In the genomic region with DNA sequence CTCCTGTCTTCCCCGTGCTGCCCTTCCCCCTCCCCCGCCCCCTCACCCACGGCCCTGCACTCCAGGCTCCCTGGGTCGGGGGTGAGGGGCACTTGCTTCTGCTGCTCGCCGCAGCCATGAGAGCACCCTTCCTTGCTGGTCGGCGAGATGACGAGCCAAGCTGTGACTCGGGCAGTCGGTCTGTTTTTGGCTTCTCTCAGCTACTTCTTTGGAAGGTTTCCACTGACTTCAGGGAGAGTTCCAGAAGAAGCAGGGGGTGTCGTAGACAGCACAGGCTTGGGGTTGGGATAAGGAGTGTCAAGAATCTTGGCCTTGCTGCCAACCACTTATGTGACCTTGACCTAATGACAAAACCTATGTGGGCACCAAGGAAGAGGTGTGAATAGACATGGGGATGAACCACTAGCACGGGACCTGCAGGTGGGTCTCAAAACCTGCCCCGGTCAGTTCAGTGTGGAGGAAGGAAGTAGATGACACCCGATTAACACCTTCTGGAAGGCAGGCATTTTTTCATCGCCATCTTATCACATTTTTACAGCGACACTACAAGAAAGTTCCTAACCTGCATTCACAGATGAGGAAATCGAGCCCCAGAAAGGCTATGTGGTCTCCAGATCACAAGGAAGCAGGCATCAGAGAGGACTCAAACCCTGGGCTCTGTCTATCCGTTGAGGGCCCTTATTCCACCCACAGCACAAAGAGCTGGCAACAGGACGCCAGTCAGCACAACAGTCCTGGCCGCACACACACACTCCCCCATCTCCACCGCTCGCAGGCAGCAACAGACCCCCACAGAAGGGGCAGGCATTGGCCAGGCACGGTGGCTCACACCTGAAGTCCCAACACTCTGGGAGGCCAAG, we compare ENCODE assay signal across 10 cellular contexts.
A peak's percentile ranks its signal among the peaks of the same experiment; 100 is the strongest.
DNase-seq lines count a peak whose midpoint lies in the region; ATAC-seq, FAIRE-seq and TF ChIP-seq lines count a peak whose summit lies in the region.
"Had no signal": no experiment of that assay in that cellular context is flagged by ENCODE, and none has a peak within 500 bp of the region (broad histone marks: within the 10 kb centered on the region; RNA-seq: fewer than 3 reads in every experiment).

No MANE protein-coding gene starts in this region.

- no peak for FAIRE-seq in pancreas (lab: Jason Lieb, UNC)

- no peak overlapping the region for H3K9ac ChIP-seq in mucosa of rectum (ENCODE audit: low read depth in 1 of 2, low read length in 2 of 2)

- peak overlapping the region; percentile 91 for H3K27ac Mint-ChIP-seq in activated CD4-positive, alpha-beta T cell treated with anti-CD3 and anti-CD28 coated beads, Interleukin-2, amount 10 ng/mL, durations not matched to agents 24 days and 14 days

- H3K4me3 ChIP-seq in fibroblast of mammary gland (ENCODE audit: control insufficient read depth, low read depth, low read length) (peak overlapping the region; percentile 43), mucosa of rectum (ENCODE audit: low read length in 2 of 2) (no peak overlapping the region), upper lobe of left lung (peak overlapping the region in 3 of 4 donors; percentile 6 to 34 (median 9)), pancreas (no peak overlapping the region)

- peaks cover 6% of the 10 kb centered on the region for H3K36me3 Mint-ChIP-seq in activated CD4-positive, alpha-beta T cell treated with anti-CD3 and anti-CD28 coated beads, Interleukin-2, amount 10 ng/mL, durations not matched to agents 24 days and 14 days (ENCODE audit: low read depth)

- no peak overlapping the region for H3K4me3 Mint-ChIP-seq in activated CD4-positive, alpha-beta T cell treated with anti-CD3 and anti-CD28 coated beads, Interleukin-2, amount 10 ng/mL, durations not matched to agents 24 days and 14 days

- H3K9me3 ChIP-seq in mucosa of rectum (ENCODE audit: control insufficient read depth in 2 of 2, low read length in 2 of 2) (no peaks in the 10 kb centered on the region), upper lobe of left lung (no peaks in the 10 kb centered on the region), pancreas (no peaks in the 10 kb centered on the region)

- H3K27ac ChIP-seq in mucosa of rectum (ENCODE audit: low read depth in 2 of 2, low read length in 2 of 2) (peak overlapping the region; percentile 77 to 82), upper lobe of left lung (peak overlapping the region in 2 of 4 donors; percentile 62 to 77), pancreas (no peak overlapping the region)

- H3K27me3 ChIP-seq in mucosa of rectum (ENCODE audit: control insufficient read depth in 2 of 2, insufficient read depth in 2 of 2, low read length in 2 of 2) (no peaks in the 10 kb centered on the region), upper lobe of left lung (no peaks in the 10 kb centered on the region), pancreas (no peaks in the 10 kb centered on the region)

- 81 to 83% methylated on average over 15 to 24 of the region's 24 CpGs for WGBS in upper lobe of left lung, 2 donors
- WGBS in pancreas, 2 donors, result 85% methylated on average over 24 of the region's 24 CpGs

- TF ChIP-seq EP300 in upper lobe of left lung (IDR thresholded peaks at IDR 0.05), result no peak

- no peak for TF ChIP-seq POLR2A in upper lobe of left lung (IDR thresholded peaks at IDR 0.05)

- intact Hi-C loops in activated CD4-positive, alpha-beta T cell treated with anti-CD3 and anti-CD28 coated beads, Interleukin-2, amount 10 ng/mL, durations not matched to agents 24 days and 14 days (cut with micrococcal nuclease), result no loop called here
- intact Hi-C loops in pancreas (cut with DNase I), result no loop called here

- no peak for DNase-seq in activated CD4-positive, alpha-beta T cell treated with anti-CD3 and anti-CD28 coated beads, Interleukin-2, amount 10 ng/mL, durations not matched to agents 24 days and 14 days
- DNase-seq in activated CD4-positive, alpha-beta T cell treated with anti-CD3 and anti-CD28 coated beads for 4 hours, result no peak
- DNase-seq in fibroblast of mammary gland (ENCODE audit: low read depth), result peak; percentile 62
- DNase-seq in upper lobe of left lung, result peak in 1 of 2 donors; percentile 38
- DNase-seq in KG1 (lab: John Stamatoyannopoulos, UW), result no peak
- no peak for DNase-seq in pancreas
- no peak for DNase-seq in stimulated activated CD4-positive, alpha-beta T cell treated with anti-CD3 and anti-CD28 coated beads, Interleukin-2, amount 100 ng/mL, for 48 hours
- DNase-seq: 8988T, DMS53 had no signal

- H3K9me3 Mint-ChIP-seq in activated CD4-positive, alpha-beta T cell treated with anti-CD3 and anti-CD28 coated beads, Interleukin-2, amount 10 ng/mL, durations not matched to agents 24 days and 14 days, result no peaks in the 10 kb centered on the region

- ATAC-seq in upper lobe of left lung (ENCODE audit: low FRiP score in 2 of 2) (no peak), pancreas (no peak)

- no peaks in the 10 kb centered on the region for H3K36me3 ChIP-seq in mucosa of rectum (ENCODE audit: control insufficient read depth in 2 of 2, insufficient read depth in 2 of 2, low read length in 2 of 2)
- no peaks in the 10 kb centered on the region for H3K36me3 ChIP-seq in upper lobe of left lung
- no peaks in the 10 kb centered on the region for H3K36me3 ChIP-seq in pancreas

- H3K4me1 Mint-ChIP-seq in activated CD4-positive, alpha-beta T cell treated with anti-CD3 and anti-CD28 coated beads, Interleukin-2, amount 10 ng/mL, durations not matched to agents 24 days and 14 days, result peaks cover 38% of the 10 kb centered on the region

- H3K4me1 ChIP-seq in mucosa of rectum (ENCODE audit: control insufficient read depth in 2 of 2, insufficient read depth in 2 of 2, low read length in 2 of 2) (peaks cover 11 to 25% of the 10 kb centered on the region in 2 donors), upper lobe of left lung (peaks cover 5 to 17% (median 9%) of the 10 kb centered on the region in 4 donors), pancreas (no peaks in the 10 kb centered on the region)

- TF ChIP-seq CTCF in fibroblast of mammary gland (conservative IDR thresholded peaks at IDR 0.05; ENCODE audit: control insufficient read depth, insufficient read depth, low read depth, low read length) (no peak), upper lobe of left lung (IDR thresholded peaks at IDR 0.05) (no peak), pancreas (IDR thresholded peaks at IDR 0.05) (no peak)

- H3K27me3 Mint-ChIP-seq in activated CD4-positive, alpha-beta T cell treated with anti-CD3 and anti-CD28 coated beads, Interleukin-2, amount 10 ng/mL, durations not matched to agents 24 days and 14 days, result no peaks in the 10 kb centered on the region

Comparison
In these comparisons a context has a peak if more than half of its experiments do, and no peak if none do; other contexts are left out.
1. H3K4me3 ChIP-seq: peak in fibroblast of mammary gland (single experiment) and upper lobe of left lung (3 of 4); none in mucosa of rectum (0 of 2) and pancreas (0 of 4).
2. H3K27ac ChIP-seq: peak in mucosa of rectum (2 of 2); none in pancreas (0 of 4).